In the genomic region with DNA sequence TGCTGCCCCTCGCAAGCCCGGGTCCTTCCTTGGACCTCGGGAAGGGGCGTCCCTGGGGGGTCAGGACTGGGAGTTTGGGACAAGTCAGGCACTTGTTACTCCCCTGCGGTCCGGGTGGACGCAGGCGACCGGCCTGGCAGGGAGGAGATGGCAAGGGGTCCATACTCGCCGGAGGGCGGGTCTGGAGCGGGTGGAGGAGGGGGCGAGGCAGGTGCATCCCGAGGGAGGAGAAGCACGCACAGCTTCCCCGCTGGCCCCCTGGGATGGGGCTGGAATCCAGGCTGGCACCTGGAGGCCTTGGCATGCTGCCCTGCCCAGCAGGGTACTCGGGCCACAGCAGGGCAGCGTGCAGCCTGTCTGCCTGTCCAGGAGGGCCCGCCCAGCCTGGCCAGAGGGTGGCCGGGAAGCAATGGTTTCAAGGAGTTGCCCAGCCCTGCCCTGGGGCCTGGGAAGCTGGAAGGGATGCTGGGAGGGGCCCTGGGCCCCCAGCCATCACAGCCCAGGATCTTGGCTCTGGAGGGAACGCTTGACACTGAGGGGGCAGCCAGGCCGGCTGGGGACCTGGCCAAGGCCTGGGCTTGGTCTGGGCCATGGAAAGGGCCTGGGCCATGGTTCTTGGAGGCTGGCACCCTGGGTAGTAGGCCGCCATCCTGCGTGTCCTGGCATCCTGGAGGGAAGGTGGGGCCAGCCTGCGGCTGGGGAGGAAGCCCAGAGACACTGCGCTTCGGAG, we compare ENCODE assay signal across 8 cellular contexts. TPM values are rescaled to one million over a fixed set of nuclear protein-coding genes. Genes with fewer than 3 reads are reported as not detected.
DNase-seq lines count a peak whose midpoint lies in the region; ATAC-seq, FAIRE-seq and TF ChIP-seq lines count a peak whose summit lies in the region.

No MANE protein-coding gene starts in this region.

- DNase-seq in BJ (ENCODE audit: low read depth) (no peak), GM12878 (ENCODE audit: low read depth, low spot score) (no peak), kidney epithelial cell (ENCODE audit: low read depth) (no peak), NOMO-1 (lab: John Stamatoyannopoulos, UW; ENCODE audit: unreplicated experiment in 2 of 2) (no peak)
- DNase-seq in CD8-positive, alpha-beta memory T cell, result no peak
- no peak for DNase-seq in stimulated activated CD4-positive, alpha-beta T cell treated with anti-CD3 and anti-CD28 coated beads, Interleukin-15, amount 100 ng/mL, for 24 hours

- peak overlapping the region in 3 of 7 donors; percentile 15 to 44 (median 27) for H3K4me3 Mint-ChIP-seq in CD8-positive, alpha-beta memory T cell

- peak overlapping the region; percentile 42; the same call in 1 of the 2 replicates for H3K4me2 ChIP-seq in GM12878 (ENCODE audit: control insufficient read depth, insufficient read depth)

- H3K27me3 ChIP-seq in BJ (ENCODE audit: control insufficient read depth, insufficient read depth, low read length) (no peaks in the 10 kb centered on the region), GM12878 (replicated peaks in 1 of 2; ENCODE audit: control insufficient read depth in 2 of 2, insufficient read depth in 2 of 2, low read length in 1 of 2) (peaks cover 0 to 6% of the 10 kb centered on the region in 2 experiments; a peak in 1 of 4 replicates), kidney epithelial cell (ENCODE audit: control insufficient read depth, insufficient read depth, low read length) (no peaks in the 10 kb centered on the region)
- peaks cover 13% of the 10 kb centered on the region for H3K27me3 ChIP-seq in CD8-positive, alpha-beta memory T cell (ENCODE audit: insufficient read depth, low read length, poor library complexity, severe bottlenecking)

- BruUV-seq in GM12878 (replicated peaks; lab: Mats Ljungman, UMichigan), result no TSS peak

- POLR2A ChIA-PET in BJ (lab: Charles Lee) (no interaction called here), GM12878 (lab: Charles Lee) (interaction anchor here (3.9 kb wide), 1 partner anchor 10 kb away, joined by 17 read pairs; no protein-coding TSS in a partner anchor)
- POLR2A ChIA-PET in CD8-positive, alpha-beta memory T cell (lab: Charles Lee), result interaction anchor here (0.9 kb wide), 1 partner anchor 43 kb away, joined by 3 read pairs; no protein-coding TSS in a partner anchor

- in situ Hi-C loops in GM12878 (cut with MboI), result no loop called here

- no peak for ATAC-seq in GM12878

- intact Hi-C loops in GM12878 (cut with micrococcal nuclease; ENCODE audit: unreplicated experiment), result no loop called here

- H3K79me2 ChIP-seq in GM12878 (ENCODE audit: control insufficient read depth, insufficient read depth, low read length), result no peaks in the 10 kb centered on the region

- H2AFZ ChIP-seq in GM12878 (ENCODE audit: control insufficient read depth, low read depth, low read length), result no peak overlapping the region

- no peak overlapping the region for H3K27ac Mint-ChIP-seq in CD8-positive, alpha-beta memory T cell

- no peaks in the 10 kb centered on the region for H4K20me1 ChIP-seq in GM12878 (ENCODE audit: control insufficient read depth, insufficient read depth)

- H3K9me3 ChIP-seq in GM12878 (replicated peaks; ENCODE audit: control insufficient read depth, insufficient read depth, low read length), result no peaks in the 10 kb centered on the region
- H3K9me3 ChIP-seq in CD8-positive, alpha-beta memory T cell (ENCODE audit: low read length), result no peaks in the 10 kb centered on the region

- SMC1A ChIA-PET in GM12878 (lab: Charles Lee; ENCODE audit: uncharacterized antibody, unreplicated experiment), result no interaction called here

- TF ChIP-seq POLR2A in GM12878 (IDR thresholded peaks at IDR 0.05; ENCODE audit: low read depth, low read length), result no peak

- TF ChIP-seq RAD21 in Ishikawa (IDR thresholded peaks at IDR 0.05; ENCODE audit: low read depth) (peak; percentile 23; the same call in 1 of the 2 replicates), GM12878 (IDR thresholded peaks at IDR 0.05; ENCODE audit: insufficient read depth, low read depth, low read length) (no peak)

- H3K4me1 ChIP-seq in GM12878 (ENCODE audit: control insufficient read depth, insufficient read depth, low read length), result peaks cover 11% of the 10 kb centered on the region
- peaks cover 21% of the 10 kb centered on the region for H3K4me1 ChIP-seq in CD8-positive, alpha-beta memory T cell (ENCODE audit: insufficient read depth, low read length)

- RAD21 ChIA-PET in GM12878 (lab: Charles Lee; ENCODE audit: unreplicated experiment), result interaction anchor here (1.1 kb wide), 1 partner anchor 14 kb away, joined by 3 read pairs; no protein-coding TSS in a partner anchor

- H3K36me3 ChIP-seq in BJ (ENCODE audit: control insufficient read depth, insufficient read depth, low read length) (peaks cover 1% of the 10 kb centered on the region; the same call in 1 of the 2 replicates), GM12878 (ENCODE audit: control insufficient read depth in 2 of 2, insufficient read depth in 2 of 2, low read length in 1 of 2) (no peaks in the 10 kb centered on the region), kidney epithelial cell (ENCODE audit: control insufficient read depth, insufficient read depth, low read length) (no peaks in the 10 kb centered on the region)
- no peaks in the 10 kb centered on the region for H3K36me3 ChIP-seq in CD8-positive, alpha-beta memory T cell (ENCODE audit: insufficient read depth, low read length)

- CTCF ChIA-PET in BJ (lab: Yijun Ruan, JAX), result interaction anchor here (1.3 to 3.8 kb wide), 8 partner anchors 8 to 63 kb away, joined by 3 to 20 read pairs (median 6); no protein-coding TSS in a partner anchor
- CTCF ChIA-PET in GM12878 (lab: Yijun Ruan, JAX), result interaction anchor here (1.4 to 2.6 kb wide), 3 partner anchors 7 to 11 kb away, joined by 3 to 12 read pairs (median 4); no protein-coding TSS in a partner anchor
- CTCF ChIA-PET in CD8-positive, alpha-beta memory T cell (lab: Charles Lee), result interaction anchor here (1.1 kb wide), 2 partner anchors 9 to 13 kb away, joined by 3 read pairs; no protein-coding TSS in a partner anchor

- H3K9me3 Mint-ChIP-seq in CD8-positive, alpha-beta memory T cell, result no peaks in the 10 kb centered on the region

- no peak for FAIRE-seq in GM12878 (lab: Jason Lieb, UNC)

- TF ChIP-seq EP300 in Ishikawa (IDR thresholded peaks at IDR 0.05; ENCODE audit: borderline replicate concordance) (peak; percentile 95), GM12878 (IDR thresholded peaks at IDR 0.05; ENCODE audit: borderline replicate concordance in 1 of 2, control insufficient read depth in 1 of 2, low read depth in 2 of 2, low read length in 2 of 2) (no peak)

- TF ChIP-seq CTCF in BJ (IDR thresholded peaks at IDR 0.05; ENCODE audit: insufficient read depth, low read depth, low read length) (0 out of 2 replicates have a peak, but pooled peaks have one; percentile 1), GM12878 (IDR thresholded peaks at IDR 0.05 in 2 of 3, conservative IDR thresholded peaks at IDR 0.05 in 1 of 3; ENCODE audit: control insufficient read depth in 2 of 3, extremely low read depth in 1 of 3, insufficient read depth in 1 of 3, low read depth in 3 of 3, low read length in 3 of 3) (no peak), kidney epithelial cell (IDR thresholded peaks at IDR 0.05; ENCODE audit: insufficient read depth, low read length, poor library complexity, severe bottlenecking) (no peak)

- peaks cover 15 to 23% (median 18%) of the 10 kb centered on the region in 3 donors for H3K4me1 Mint-ChIP-seq in CD8-positive, alpha-beta memory T cell

- peaks cover 0 to 2% (median 0%) of the 10 kb centered on the region in 3 donors for H3K36me3 Mint-ChIP-seq in CD8-positive, alpha-beta memory T cell

- H3K27me3 Mint-ChIP-seq in CD8-positive, alpha-beta memory T cell, result peaks cover 9 to 11% of the 10 kb centered on the region in 2 donors

- H3K9ac ChIP-seq in GM12878 (ENCODE audit: control insufficient read depth, insufficient read depth, low read length), result no peak overlapping the region

- WGBS in GM12878 (ENCODE audit: insufficient coverage, insufficient replicate concordance, low lambda C conversion rate, missing lambda C conversion rate), result 60% methylated on average over 25 of the region's 28 CpGs

- H3K27ac ChIP-seq in GM12878 (ENCODE audit: control insufficient read depth, insufficient read depth) (no peak overlapping the region), temporal lobe (ENCODE audit: low read depth, low read length) (peak overlapping the region; percentile 13)
- no peak overlapping the region for H3K27ac ChIP-seq in CD8-positive, alpha-beta memory T cell (ENCODE audit: low read depth, low read length)

- H3K4me3 ChIP-seq in BJ (ENCODE audit: low read depth, low read length) (peak overlapping the region; percentile 91), GM12878 (no peak overlapping the region), kidney epithelial cell (ENCODE audit: low read depth, low read length) (peak overlapping the region; percentile 87)
- no peak overlapping the region for H3K4me3 ChIP-seq in CD8-positive, alpha-beta memory T cell (ENCODE audit: low read length)

RNA-seq across cellular contexts. Expression of gene GLIS2, which starts 1.0 kb away (rescaled TPM):
- polyA plus RNA-seq in BJ (2011; rRNA removed) (4.8 and 8.8 TPM in 2 replicates), GM12878 (2011; rRNA removed) (0.37 and 0.64 TPM in 2 replicates), GM12878 (2014; fragmentation: Illumina TruSeq; extraction: Trizol) (0.03 TPM in 1 of 2 replicates, not detected in the other), GM12878 (2014; fragmentation: Nextera tagmentation; extraction: Ambion mirVana) (not detected), GM12878 (2014; rRNA removed) (0.14 and 0.25 TPM in 2 replicates), GM12878 (2016; fragmentation: Nextera tagmentation; extraction: Ambion mirVana) (under 1 TPM in 1 of 2 experiments, not detected in 1; 0.21 TPM)
- polyA minus RNA-seq in BJ (2011; rRNA and poly(A)+ RNA removed), result 5.7 and 9.7 TPM in 2 replicates
- 1.1 and 1.2 TPM in 2 replicates for total RNA-seq in GM12878 (2013; cell fraction: nucleolus; rRNA removed)
- total RNA-seq in GM12878 (2014; rRNA removed) (0.06 TPM in 1 of 2 replicates, not detected in the other), GM12878 (2014; rRNA removed; fragmentation: Illumina TruSeq; extraction: Trizol) (not detected in 2 replicates), GM12878 (2021) (0.51 and 0.61 TPM in 2 replicates), kidney epithelial cell (11.5 and 14.7 TPM in 2 replicates), temporal lobe (5.7 TPM)
- 0.16 TPM for polyA plus RNA-seq in GM12878 (2011; ENCODE audit: low read depth)
- polyA plus RNA-seq in GM12878 (2011; cell fraction: cytosol; rRNA removed), result 1.1 and 1.5 TPM in 2 replicates
- polyA plus RNA-seq in GM12878 (2011; cell fraction: nucleus; rRNA removed), result 5.1 and 6.2 TPM in 2 replicates
- polyA plus RNA-seq in GM12878 (2012), result 0.67 and 0.83 TPM in 2 replicates
- 0.88 and 2.1 TPM in 2 replicates for polyA minus RNA-seq in GM12878 (2011; rRNA and poly(A)+ RNA removed)
- polyA minus RNA-seq in GM12878 (2011; cell fraction: cytosol; rRNA and poly(A)+ RNA removed), result 2.7 and 3.5 TPM in 2 replicates
- polyA minus RNA-seq in GM12878 (2011; cell fraction: nucleus; rRNA and poly(A)+ RNA removed), result 0.73 and 1.6 TPM in 2 replicates
- under 1 TPM; 0.13 to 0.26 TPM for total RNA-seq in CD8-positive, alpha-beta memory T cell
- not detected for polyA plus RNA-seq in CD8-positive, alpha-beta memory T cell

RNA-seq across cellular contexts. Expression of gene PAM16, which starts 34.2 kb away (rescaled TPM):
- 33.1 and 44.2 TPM in 2 replicates for polyA plus RNA-seq in BJ (2011; rRNA removed)
- polyA minus RNA-seq in BJ (2011; rRNA and poly(A)+ RNA removed), result 2.5 and 7.2 TPM in 2 replicates
- total RNA-seq in GM12878 (2013; cell fraction: nucleolus; rRNA removed), result 21.2 and 24.9 TPM in 2 replicates
- 50.2 and 55.4 TPM in 2 replicates for total RNA-seq in GM12878 (2014; rRNA removed)
- total RNA-seq in GM12878 (2014; rRNA removed; fragmentation: Illumina TruSeq; extraction: Trizol), result 17.8 and 18.5 TPM in 2 replicates
- 54.9 and 61.6 TPM in 2 replicates for total RNA-seq in GM12878 (2021)
- 39.3 TPM for polyA plus RNA-seq in GM12878 (2011; ENCODE audit: low read depth)
- polyA plus RNA-seq in GM12878 (2011; rRNA removed), result 22.5 and 32.8 TPM in 2 replicates
- 58.1 and 79.3 TPM in 2 replicates for polyA plus RNA-seq in GM12878 (2011; cell fraction: cytosol; rRNA removed)
- polyA plus RNA-seq in GM12878 (2011; cell fraction: nucleus; rRNA removed), result 47.2 and 67.5 TPM in 2 replicates
- polyA plus RNA-seq in GM12878 (2012), result 37.2 and 40.1 TPM in 2 replicates
- polyA plus RNA-seq in GM12878 (2014; fragmentation: Illumina TruSeq; extraction: Trizol), result 8.4 and 20.7 TPM in 2 replicates
- 10 to 100 TPM; 20.8 to 48.1 TPM for polyA plus RNA-seq in GM12878 (2014; fragmentation: Nextera tagmentation; extraction: Ambion mirVana)
- 94.3 and 100 TPM in 2 replicates for polyA plus RNA-seq in GM12878 (2014; rRNA removed)
- 10 to 100 TPM; 72.8 to 78.7 TPM for polyA plus RNA-seq in GM12878 (2016; fragmentation: Nextera tagmentation; extraction: Ambion mirVana)
- polyA minus RNA-seq in GM12878 (2011; rRNA and poly(A)+ RNA removed), result 8.5 and 14.6 TPM in 2 replicates
- 7.2 and 14.3 TPM in 2 replicates for polyA minus RNA-seq in GM12878 (2011; cell fraction: cytosol; rRNA and poly(A)+ RNA removed)
- 5.3 and 10.8 TPM in 2 replicates for polyA minus RNA-seq in GM12878 (2011; cell fraction: nucleus; rRNA and poly(A)+ RNA removed)
- 58.1 and 62.8 TPM in 2 replicates for total RNA-seq in kidney epithelial cell
- 16.7 TPM for total RNA-seq in temporal lobe
- total RNA-seq in CD8-positive, alpha-beta memory T cell, result 10 to 100 TPM; 66.6 to 70.2 TPM
- polyA plus RNA-seq in CD8-positive, alpha-beta memory T cell, result 38.6 TPM

RNA-seq across cellular contexts. Expression of gene TFAP4, which starts 44.1 kb away (rescaled TPM):
- 3.6 and 4.0 TPM in 2 replicates for polyA plus RNA-seq in BJ (2011; rRNA removed)
- 10.9 and 17.1 TPM in 2 replicates for polyA minus RNA-seq in BJ (2011; rRNA and poly(A)+ RNA removed)
- total RNA-seq in GM12878 (2013; cell fraction: nucleolus; rRNA removed), result 10.7 and 12.2 TPM in 2 replicates
- total RNA-seq in GM12878 (2014; rRNA removed), result 14.8 and 19.9 TPM in 2 replicates
- 10.0 and 11.9 TPM in 2 replicates for total RNA-seq in GM12878 (2014; rRNA removed; fragmentation: Illumina TruSeq; extraction: Trizol)
- 25.2 and 26.0 TPM in 2 replicates for total RNA-seq in GM12878 (2021)
- polyA plus RNA-seq in GM12878 (2011; ENCODE audit: low read depth), result 3.7 TPM
- polyA plus RNA-seq in GM12878 (2011; rRNA removed), result 3.0 and 9.8 TPM in 2 replicates
- polyA plus RNA-seq in GM12878 (2011; cell fraction: cytosol; rRNA removed), result 6.1 and 10.7 TPM in 2 replicates
- 13.3 and 20.0 TPM in 2 replicates for polyA plus RNA-seq in GM12878 (2011; cell fraction: nucleus; rRNA removed)
- 9.6 and 10.1 TPM in 2 replicates for polyA plus RNA-seq in GM12878 (2012)
- 2.8 and 7.0 TPM in 2 replicates for polyA plus RNA-seq in GM12878 (2014; fragmentation: Illumina TruSeq; extraction: Trizol)
- under 1 TPM; 0.14 to 0.27 TPM for polyA plus RNA-seq in GM12878 (2014; fragmentation: Nextera tagmentation; extraction: Ambion mirVana)
- 18.2 and 24.8 TPM in 2 replicates for polyA plus RNA-seq in GM12878 (2014; rRNA removed)
- 1 to 10 TPM; 4.2 to 4.7 TPM for polyA plus RNA-seq in GM12878 (2016; fragmentation: Nextera tagmentation; extraction: Ambion mirVana)
- polyA minus RNA-seq in GM12878 (2011; rRNA and poly(A)+ RNA removed), result 19.7 and 30.8 TPM in 2 replicates
- polyA minus RNA-seq in GM12878 (2011; cell fraction: cytosol; rRNA and poly(A)+ RNA removed), result 9.9 and 13.9 TPM in 2 replicates
- 6.2 and 10.3 TPM in 2 replicates for polyA minus RNA-seq in GM12878 (2011; cell fraction: nucleus; rRNA and poly(A)+ RNA removed)
- 7.1 and 10.4 TPM in 2 replicates for total RNA-seq in kidney epithelial cell
- 5.7 TPM for total RNA-seq in temporal lobe
- total RNA-seq in CD8-positive, alpha-beta memory T cell, result 10 to 100 TPM; 43.0 to 43.8 TPM
- 0.92 TPM for polyA plus RNA-seq in CD8-positive, alpha-beta memory T cell

RNA-seq across cellular contexts. Expression of gene VASN, which starts 54.8 kb away (rescaled TPM):
- polyA plus RNA-seq in BJ (2011; rRNA removed) (30.0 and 71.6 TPM in 2 replicates), GM12878 (2011; rRNA removed) (not detected in 2 replicates), GM12878 (2014; fragmentation: Illumina TruSeq; extraction: Trizol) (not detected in 2 replicates), GM12878 (2014; fragmentation: Nextera tagmentation; extraction: Ambion mirVana) (under 1 TPM in 1 of 2 experiments, not detected in 1; 0.02 TPM), GM12878 (2014; rRNA removed) (not detected in 2 replicates), GM12878 (2016; fragmentation: Nextera tagmentation; extraction: Ambion mirVana) (under 1 TPM; 0.18 to 0.19 TPM)
- polyA minus RNA-seq in BJ (2011; rRNA and poly(A)+ RNA removed), result 16.3 and 19.6 TPM in 2 replicates
- not detected in 2 replicates for total RNA-seq in GM12878 (2013; cell fraction: nucleolus; rRNA removed)
- total RNA-seq in GM12878 (2014; rRNA removed) (not detected in 2 replicates), GM12878 (2014; rRNA removed; fragmentation: Illumina TruSeq; extraction: Trizol) (not detected in 2 replicates), GM12878 (2021) (0.10 TPM in 1 of 2 replicates, not detected in the other), kidney epithelial cell (60.4 and 73.5 TPM in 2 replicates), temporal lobe (2.5 TPM)
- 0.08 TPM for polyA plus RNA-seq in GM12878 (2011; ENCODE audit: low read depth)
- not detected in 2 replicates for polyA plus RNA-seq in GM12878 (2011; cell fraction: cytosol; rRNA removed)
- not detected in 2 replicates for polyA plus RNA-seq in GM12878 (2011; cell fraction: nucleus; rRNA removed)
- 0.24 and 0.27 TPM in 2 replicates for polyA plus RNA-seq in GM12878 (2012)
- polyA minus RNA-seq in GM12878 (2011; rRNA and poly(A)+ RNA removed), result not detected in 2 replicates
- not detected in 2 replicates for polyA minus RNA-seq in GM12878 (2011; cell fraction: cytosol; rRNA and poly(A)+ RNA removed)
- polyA minus RNA-seq in GM12878 (2011; cell fraction: nucleus; rRNA and poly(A)+ RNA removed), result not detected in 2 replicates
- total RNA-seq in CD8-positive, alpha-beta memory T cell, result under 1 TPM in 1 of 2 experiments, not detected in 1; 0.31 TPM
- polyA plus RNA-seq in CD8-positive, alpha-beta memory T cell, result not detected

Comparison
In these comparisons a context has a peak if more than half of its experiments do, and no peak if none do; other contexts are left out.
1. H3K4me3 ChIP-seq: peak in BJ (single experiment) and kidney epithelial cell (single experiment); none in GM12878 (single experiment) and CD8-positive, alpha-beta memory T cell (single experiment).